Comparison of ENCODE assay signal across 11 cellular contexts in the genomic region with DNA sequence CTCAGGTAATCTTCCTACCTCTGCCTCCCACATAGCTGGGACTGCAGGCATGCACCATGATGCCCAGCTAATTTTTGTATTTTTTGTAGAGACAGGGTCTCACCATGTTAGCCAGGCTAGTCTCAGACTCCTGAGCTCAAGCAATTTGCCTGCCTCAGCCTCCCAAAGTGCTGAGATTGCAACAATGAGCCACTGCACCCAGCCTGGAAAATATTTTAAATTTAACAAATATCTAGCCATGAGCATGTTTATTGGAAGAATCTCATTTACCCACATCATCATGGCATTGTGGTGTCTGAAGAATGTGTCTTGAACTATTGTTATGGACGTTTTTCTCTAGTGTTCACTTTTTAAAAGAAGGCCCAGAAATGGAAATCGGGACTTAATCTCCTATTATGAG.
"Had no signal": no experiment of that assay in that cellular context is flagged by ENCODE, and none has a peak within 500 bp of the region (broad histone marks: within the 10 kb centered on the region; RNA-seq: fewer than 3 reads in every experiment).

No MANE protein-coding gene starts in this region.

- H3K4me3 ChIP-seq: GM23248, GM23338, HAP-1 had no signal

- H3K4me1 Mint-ChIP-seq: GM23338, H9 had no signal

- ATAC-seq: GM23338, HCT116 had no signal

- H3K4me3 Mint-ChIP-seq: GM23338, H9, HFFc6 had no signal

- H2AFZ ChIP-seq: GM23248, GM23338 had no signal

- H3K9ac ChIP-seq: GM23248 had no signal

- H3K4me1 ChIP-seq: HAP-1 had no signal

- H3K27ac ChIP-seq: GM23248 had no signal

- H3K27ac Mint-ChIP-seq: GM23338, H9, HFFc6 had no signal

- FAIRE-seq: H1, H54 had no signal

- DNase-seq: GM23248, GOT3, H7, H9, HCEC 1CT, HFFc6 had no signal

- H3K4me2 ChIP-seq: GM23338 had no signal

- H3K36me3 ChIP-seq: HAP-1 had no signal
